ENCODE assay signal across 18 cellular contexts in genomic region chr6:46926481-46926880, GRCh38. TPM values are rescaled to one million over a fixed set of nuclear protein-coding genes. Genes with fewer than 3 reads are reported as not detected.
A peak's percentile ranks its signal among the peaks of the same experiment; 100 is the strongest.
DNase-seq lines count a peak whose midpoint lies in the region; ATAC-seq and TF ChIP-seq lines count a peak whose summit lies in the region.
"Had no signal": no experiment of that assay in that cellular context is flagged by ENCODE, and none has a peak within 500 bp of the region (broad histone marks: within the 10 kb centered on the region; RNA-seq: fewer than 3 reads in every experiment).

No MANE protein-coding gene starts in this region.

- H3K4me1 ChIP-seq in right cardiac atrium (ENCODE audit: control insufficient read depth, insufficient read depth, low read length) (peaks cover 8% of the 10 kb centered on the region), adrenal gland (replicated peaks in 1 of 2) (peaks cover 0 to 4% of the 10 kb centered on the region in 2 donors)

- H3K36me3 ChIP-seq in adrenal gland (replicated peaks in 1 of 2), result no peaks in the 10 kb centered on the region

- TF ChIP-seq CTCF in adrenal gland (IDR thresholded peaks at IDR 0.05) (no peak), dorsolateral prefrontal cortex (IDR thresholded peaks at IDR 0.05 in 54 of 56, conservative IDR thresholded peaks at IDR 0.05 in 2 of 56; ENCODE audit: low read depth in 1 of 56, partially characterized antibody in 56 of 56) (no peak)

- H3K27ac ChIP-seq in right cardiac atrium (ENCODE audit: low read length) (peak overlapping the region; percentile 70), adrenal gland (peak overlapping the region in 3 of 5 donors; percentile 12 to 50 (median 32)), dorsolateral prefrontal cortex (no peak overlapping the region)
- H3K27ac ChIP-seq: SK-N-MC had no signal

- ATAC-seq in right cardiac atrium (no peak), left ventricle myocardium superior (no peak), GM19324 (IDR thresholded peaks at IDR 0.05; ENCODE audit: low FRiP score, unreplicated experiment) (no peak), HG03432 (IDR thresholded peaks at IDR 0.05; ENCODE audit: unreplicated experiment) (no peak)
- ATAC-seq: GM23338 had no signal

- H3K4me3 ChIP-seq in right cardiac atrium (ENCODE audit: low read length) (no peak overlapping the region), adrenal gland (no peak overlapping the region), dorsolateral prefrontal cortex (no peak overlapping the region)
- H3K4me3 ChIP-seq: GM23338, SK-N-MC had no signal

- intact Hi-C loops in right cardiac atrium (cut with DNase I), result no loop called here
- intact Hi-C loops in left ventricle myocardium superior (cut with micrococcal nuclease), result no loop called here
- intact Hi-C loops in adrenal gland (cut with DNase I), result no loop called here
- intact Hi-C loops in dorsolateral prefrontal cortex (cut with DNase I), result no loop called here

- H3K27me3 ChIP-seq in right cardiac atrium (ENCODE audit: control insufficient read depth, insufficient read depth) (no peaks in the 10 kb centered on the region), adrenal gland (no peaks in the 10 kb centered on the region), dorsolateral prefrontal cortex (no peaks in the 10 kb centered on the region)

- WGBS in right cardiac atrium, result 81% methylated on average over 6 of the region's 6 CpGs
- WGBS in adrenal gland, 4 donors, result 83 to 90% (median 88%) methylated on average over 5 to 6 of the region's 6 CpGs

- H3K9me3 ChIP-seq in right cardiac atrium (ENCODE audit: control insufficient read depth, low read length) (no peaks in the 10 kb centered on the region), adrenal gland (replicated peaks in 1 of 3) (no peaks in the 10 kb centered on the region)

- no peak for TF ChIP-seq POLR2A in adrenal gland (IDR thresholded peaks at IDR 0.05)

- DNase-seq in right cardiac atrium (no peak), left ventricle myocardium superior (no peak), adrenal gland (no peak), iris pigment epithelial cell (ENCODE audit: low read depth) (peak; percentile 32), dorsolateral prefrontal cortex (no peak)
- no peak for DNase-seq in NK-92 treated with Interleukin-12 subunit alpha and Interleukin-12 subunit beta, amount 100 ng/mL, for 24 hours (lab: John Stamatoyannopoulos, UW)
- DNase-seq: ACHN; activated CD4-positive, alpha-beta T cell treated with anti-CD3 and anti-CD28 coated beads, Interleukin-2, amount 50 U/mL, for 1 hour; activated naive CD4-positive, alpha-beta T cell treated with anti-CD3 and anti-CD28 coated beads for 36 hours; CD8-positive, alpha-beta memory T cell; Kasumi-1; NCI-H146; NCI-H446; stimulated activated naive CD4-positive, alpha-beta T cell had no signal

RNA-seq across cellular contexts. Expression of gene ADGRF5, which starts 4.7 kb away (rescaled TPM):
- 10 to 100 TPM; 27.1 to 61.9 (median 40.4) TPM for total RNA-seq in right cardiac atrium
- polyA plus RNA-seq in right cardiac atrium, result 23.9 TPM
- 45.9 TPM for total RNA-seq in left ventricle myocardium superior
- 10 to 100 TPM; 38.3 to 98.5 (median 45.6) TPM for total RNA-seq in adrenal gland
- polyA plus RNA-seq in adrenal gland, result 10 to 100 TPM; 13.3 to 30.7 (median 18.5) TPM
- 10 to 100 TPM; 13.2 to 47.1 (median 21.5) TPM for total RNA-seq in dorsolateral prefrontal cortex
- total RNA-seq: activated naive CD4-positive, alpha-beta T cell treated with anti-CD3 and anti-CD28 coated beads for 36 hours; CD8-positive, alpha-beta memory T cell; GM23338 had no signal
- polyA plus RNA-seq: CD8-positive, alpha-beta memory T cell; GM23338 had no signal

Comparison
In these comparisons a context has a peak if more than half of its experiments do, and no peak if none do; other contexts are left out.
1. H3K27ac ChIP-seq: peak in right cardiac atrium (single experiment) and adrenal gland (3 of 5); none in dorsolateral prefrontal cortex (0 of 59).